11 cellular contexts compared by ENCODE assay signal in the genomic region with DNA sequence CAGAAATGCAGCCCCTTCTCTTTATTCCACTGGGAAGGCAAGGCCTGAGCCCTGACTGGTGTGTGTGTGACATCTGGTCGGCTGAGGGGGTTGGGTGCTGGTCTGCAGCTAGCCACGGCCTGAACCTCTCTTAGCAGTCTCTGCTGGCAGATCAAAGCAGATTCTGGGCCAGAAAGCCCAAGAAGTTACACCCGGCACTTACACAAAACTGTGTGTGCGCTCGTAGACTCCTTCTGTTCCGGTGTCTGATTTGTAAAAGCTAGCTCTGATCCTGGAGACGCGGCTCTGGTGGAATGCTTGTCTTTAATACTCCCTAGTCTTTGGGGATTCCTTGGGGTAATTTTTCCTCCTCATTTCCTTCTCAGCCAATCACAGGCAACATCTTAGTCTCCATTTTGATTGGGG. TPM values are rescaled to one million over a fixed set of nuclear protein-coding genes. Genes with fewer than 3 reads are reported as not detected.
DNase-seq lines count a peak whose midpoint lies in the region; ATAC-seq, FAIRE-seq and TF ChIP-seq lines count a peak whose summit lies in the region.
"Had no signal": no experiment of that assay in that cellular context is flagged by ENCODE, and none has a peak within 500 bp of the region (broad histone marks: within the 10 kb centered on the region; RNA-seq: fewer than 3 reads in every experiment).

No MANE protein-coding gene starts in this region.

- H3K9ac ChIP-seq in HUES6 (ENCODE audit: low read length) (peak overlapping the region; percentile 11), duodenal mucosa (ENCODE audit: low read depth in 1 of 2, low read length in 2 of 2) (no peak overlapping the region), kidney (ENCODE audit: low read length in 2 of 2) (no peak overlapping the region), skeletal muscle satellite cell (ENCODE audit: low read depth, low read length) (peak overlapping the region; percentile 89)
- H3K9ac ChIP-seq: BLaER1 treated with 17β-estradiol and CSF1 and Interleukin-3, amounts not matched to agents 10 nM and 100 nM had no signal

- H3K4me2 ChIP-seq in skeletal muscle satellite cell (ENCODE audit: low read length), result peak overlapping the region; percentile 96
- H3K4me2 ChIP-seq: BLaER1 treated with 17β-estradiol and CSF1 and Interleukin-3, amounts not matched to agents 10 nM and 100 nM had no signal

- H3K27me3 ChIP-seq in HUES6 (ENCODE audit: control insufficient read depth, insufficient read depth, low read length), result peaks cover 68% of the 10 kb centered on the region
- H3K27me3 ChIP-seq in duodenal mucosa (ENCODE audit: control insufficient read depth in 1 of 2, insufficient read depth in 2 of 2, low read length in 2 of 2), result peaks cover 36 to 42% of the 10 kb centered on the region in 2 donors
- H3K27me3 ChIP-seq in skeletal muscle satellite cell (ENCODE audit: control insufficient read depth, insufficient read depth, low read length), result no peaks in the 10 kb centered on the region

- no peak for DNase-seq in kidney
- DNase-seq in stimulated activated CD4-positive, alpha-beta T cell treated with anti-CD3 and anti-CD28 coated beads, Interleukin-2, amount 100 ng/mL, for 24 hours, result no peak
- DNase-seq: activated CD4-positive, alpha-beta T cell treated with anti-CD3 and anti-CD28 coated beads, Interleukin-2, amount 50 U/mL, for 1 hour; activated naive CD8-positive, alpha-beta T cell treated with anti-CD3 and anti-CD28 coated beads, Interleukin-2, amount 10 ng/mL, durations not matched to agents 7 days and 5 days had no signal

- H3K36me3 ChIP-seq in HUES6 (ENCODE audit: control insufficient read depth, insufficient read depth, low read length) (no peaks in the 10 kb centered on the region), duodenal mucosa (ENCODE audit: control insufficient read depth in 1 of 2, insufficient read depth in 2 of 2, low read length in 2 of 2) (no peaks in the 10 kb centered on the region), kidney (ENCODE audit: control insufficient read depth in 1 of 2, insufficient read depth in 2 of 2, low read length in 2 of 2) (no peaks in the 10 kb centered on the region), skeletal muscle satellite cell (ENCODE audit: insufficient read depth, low read length) (no peaks in the 10 kb centered on the region)
- H3K36me3 ChIP-seq: BLaER1 treated with 17β-estradiol and CSF1 and Interleukin-3, amounts not matched to agents 10 nM and 100 nM had no signal

- no peak for FAIRE-seq in kidney (lab: Jason Lieb, UNC)

- H3K4me1 ChIP-seq in HUES6 (ENCODE audit: control insufficient read depth, insufficient read depth, low read length) (peaks cover 46% of the 10 kb centered on the region), duodenal mucosa (ENCODE audit: control insufficient read depth in 1 of 2, insufficient read depth in 2 of 2, low read length in 2 of 2) (peaks cover 3 to 14% of the 10 kb centered on the region in 2 donors), kidney (ENCODE audit: control insufficient read depth in 1 of 2, insufficient read depth in 1 of 2, low read depth in 1 of 2, low read length in 2 of 2) (peaks cover 0 to 24% of the 10 kb centered on the region in 2 donors), skeletal muscle satellite cell (ENCODE audit: control insufficient read depth, insufficient read depth, low read length) (peaks cover 50% of the 10 kb centered on the region)

- H3K27ac ChIP-seq in HUES6 (ENCODE audit: low read depth, low read length), result no peak overlapping the region; the same call in 1 of the 2 replicates
- peak overlapping the region; percentile 45 for H3K27ac ChIP-seq in duodenal mucosa (ENCODE audit: low read depth, low read length)
- peak overlapping the region; percentile 20 to 51 for H3K27ac ChIP-seq in kidney (ENCODE audit: low read depth in 2 of 2, low read length in 2 of 2)
- H3K27ac ChIP-seq: BLaER1 treated with 17β-estradiol and CSF1 and Interleukin-3, amounts not matched to agents 10 nM and 100 nM had no signal

- H3K4me3 ChIP-seq in HUES6 (ENCODE audit: low read depth, low read length), result no peak overlapping the region
- no peak overlapping the region for H3K4me3 ChIP-seq in duodenal mucosa (ENCODE audit: low read depth in 1 of 2, low read length in 2 of 2)
- no peak overlapping the region for H3K4me3 ChIP-seq in kidney (ENCODE audit: low read length in 2 of 2)
- H3K4me3 ChIP-seq in skeletal muscle satellite cell (ENCODE audit: low read length), result peak overlapping the region; percentile 48
- H3K4me3 ChIP-seq: BLaER1 treated with 17β-estradiol and CSF1 and Interleukin-3, amounts not matched to agents 10 nM and 100 nM had no signal

- ATAC-seq in HG02759 (IDR thresholded peaks at IDR 0.05; ENCODE audit: unreplicated experiment), result no peak
- ATAC-seq in HG03045 (IDR thresholded peaks at IDR 0.05; ENCODE audit: unreplicated experiment), result no peak
- ATAC-seq in HG03342 (IDR thresholded peaks at IDR 0.05; ENCODE audit: unreplicated experiment), result no peak

- intact Hi-C loops in kidney (cut with DNase I), result no loop called here

- no peaks in the 10 kb centered on the region for H3K9me3 ChIP-seq in HUES6 (ENCODE audit: control insufficient read depth, insufficient read depth, low read depth, low read length)
- no peaks in the 10 kb centered on the region for H3K9me3 ChIP-seq in duodenal mucosa (ENCODE audit: control insufficient read depth in 1 of 2, low read length in 2 of 2)
- no peaks in the 10 kb centered on the region for H3K9me3 ChIP-seq in kidney (ENCODE audit: control insufficient read depth in 1 of 2, low read length in 2 of 2)
- no peaks in the 10 kb centered on the region for H3K9me3 ChIP-seq in skeletal muscle satellite cell (replicated peaks; ENCODE audit: low read length)
- H3K9me3 ChIP-seq: BLaER1 treated with 17β-estradiol and CSF1 and Interleukin-3, amounts not matched to agents 10 nM and 100 nM had no signal

- no peak for TF ChIP-seq CTCF in kidney (IDR thresholded peaks at IDR 0.05; ENCODE audit: borderline replicate concordance, extremely low read depth, insufficient read depth)

RNA-seq across cellular contexts. Expression of a gene that starts 5.5 kb away (rescaled TPM):
- total RNA-seq in kidney, result 6.0 TPM
- polyA plus RNA-seq in kidney (ENCODE audit: insufficient read depth, low read depth, low replicate concordance), result 1.5 TPM
- total RNA-seq in skeletal muscle satellite cell (2012; rRNA removed), result 0.25 and 1.3 TPM in 2 replicates
- total RNA-seq: activated naive CD8-positive, alpha-beta T cell treated with anti-CD3 and anti-CD28 coated beads, Interleukin-2, amount 10 ng/mL, durations not matched to agents 7 days and 5 days had no signal

RNA-seq across cellular contexts. Expression of a gene that starts 58.6 kb away (rescaled TPM):
- total RNA-seq in kidney, result 22.9 TPM
- 33.4 TPM for polyA plus RNA-seq in kidney (ENCODE audit: insufficient read depth, low read depth, low replicate concordance)
- 23.8 and 24.8 TPM in 2 replicates for total RNA-seq in skeletal muscle satellite cell (2012; rRNA removed)

Comparison
In these comparisons a context has a peak if more than half of its experiments do, and no peak if none do; other contexts are left out.
1. H3K9ac ChIP-seq: peak in HUES6 (single experiment) and skeletal muscle satellite cell (single experiment); none in duodenal mucosa (0 of 2) and kidney (0 of 2).